In genomic region chr6:75748743-75749538, GRCh38 we compare ENCODE assay signal across 8 cellular contexts. TPM values are rescaled to one million over a fixed set of nuclear protein-coding genes. Genes with fewer than 3 reads are reported as not detected.
A peak's percentile ranks its signal among the peaks of the same experiment; 100 is the strongest.
DNase-seq lines count a peak whose midpoint lies in the region; ATAC-seq, FAIRE-seq and TF ChIP-seq lines count a peak whose summit lies in the region.

MYO6 (plus strand) TSS chr6:75749239; CDS start chr6:75817548, 68,309 bp downstream.

- no peak for TF ChIP-seq CTCF in GM12878 (IDR thresholded peaks at IDR 0.05 in 2 of 3, conservative IDR thresholded peaks at IDR 0.05 in 1 of 3; ENCODE audit: control insufficient read depth in 2 of 3, extremely low read depth in 1 of 3, insufficient read depth in 1 of 3, low read depth in 3 of 3, low read length in 3 of 3)

- H3K27me3 ChIP-seq in HUES6 (ENCODE audit: control insufficient read depth, insufficient read depth, low read length) (no peaks in the 10 kb centered on the region; the same call in 1 of the 2 replicates), GM12878 (replicated peaks in 1 of 2; ENCODE audit: control insufficient read depth in 2 of 2, insufficient read depth in 2 of 2, low read length in 1 of 2) (no peaks in the 10 kb centered on the region), rectal smooth muscle tissue (ENCODE audit: control insufficient read depth, insufficient read depth, low read length) (no peaks in the 10 kb centered on the region)

- no peak for FAIRE-seq in GM12878 (lab: Jason Lieb, UNC)

- H3K4me1 ChIP-seq in HUES6 (ENCODE audit: control insufficient read depth, insufficient read depth, low read length) (no peaks in the 10 kb centered on the region), GM12878 (ENCODE audit: control insufficient read depth, insufficient read depth, low read length) (peaks cover 6% of the 10 kb centered on the region), rectal smooth muscle tissue (ENCODE audit: control insufficient read depth, insufficient read depth, low read length) (peaks cover 2% of the 10 kb centered on the region)

- peak within 1 kb of the TSS; percentile 68; the same call in 1 of the 2 replicates for H3K27ac ChIP-seq in HUES6 (ENCODE audit: low read depth, low read length)
- peak within 1 kb of the TSS; percentile 53 for H3K27ac ChIP-seq in GM12878 (ENCODE audit: control insufficient read depth, insufficient read depth)
- peak within 1 kb of the TSS; percentile 84 for H3K27ac ChIP-seq in rectal smooth muscle tissue (ENCODE audit: low read depth, low read length)

- H3K9ac ChIP-seq in HUES6 (ENCODE audit: low read length) = peak within 1 kb of the TSS; percentile 89
- H3K9ac ChIP-seq in GM12878 (ENCODE audit: control insufficient read depth, insufficient read depth, low read length) = peak within 1 kb of the TSS; percentile 76
- H3K9ac ChIP-seq in rectal smooth muscle tissue (ENCODE audit: low read length) = peak within 1 kb of the TSS; percentile 80

- H3K4me3 ChIP-seq in HUES6 (ENCODE audit: low read depth, low read length) (peak within 1 kb of the TSS; percentile 79), GM12878 (peak within 1 kb of the TSS; percentile 93), rectal smooth muscle tissue (ENCODE audit: low read length) (peak within 1 kb of the TSS; percentile 93)

- RAD21 ChIA-PET in GM12878 (lab: Charles Lee; ENCODE audit: unreplicated experiment) = no interaction called here

- DNase-seq in EH (ENCODE audit: low read depth) = peak; percentile 71
- peak; percentile 59 for DNase-seq in SW480 (ENCODE audit: low spot score)
- no peak for DNase-seq in GM12878 (ENCODE audit: low read depth, low spot score)
- peak; percentile 11 to 90 (median 67) for DNase-seq in hypothalamus (lab: John Stamatoyannopoulos, UW)
- no peak for DNase-seq in foreskin melanocyte

- intact Hi-C loops in GM12878 (cut with micrococcal nuclease; ENCODE audit: unreplicated experiment) = loop anchor here (5.0 kb wide), 2 partner anchors 147 to 467 kb away; partner anchors contain the start of genes SENP6 and TMEM30A

- peak within 1 kb of the TSS; percentile 96 for H2AFZ ChIP-seq in GM12878 (ENCODE audit: control insufficient read depth, low read depth, low read length)

- POLR2A ChIA-PET in GM12878 (lab: Charles Lee) = interaction anchor here (0.5 to 1.3 kb wide), 3 partner anchors 11 to 13 kb away, joined by 3 to 4 read pairs (median 3); no protein-coding TSS in a partner anchor

- H3K79me2 ChIP-seq in GM12878 (ENCODE audit: control insufficient read depth, insufficient read depth, low read length) = no peaks in the 10 kb centered on the region; the same call in 1 of the 2 replicates

- no peak for TF ChIP-seq RAD21 in GM12878 (IDR thresholded peaks at IDR 0.05; ENCODE audit: insufficient read depth, low read depth, low read length)

- ATAC-seq in GM21526 (IDR thresholded peaks at IDR 0.05; ENCODE audit: low FRiP score, unreplicated experiment) = peak; percentile 80
- peak; percentile 81 for ATAC-seq in GM12878

- peak; percentile 85 for TF ChIP-seq POLR2A in GM12878 (IDR thresholded peaks at IDR 0.05; ENCODE audit: low read depth, low read length)

- SMC1A ChIA-PET in GM12878 (lab: Charles Lee; ENCODE audit: uncharacterized antibody, unreplicated experiment) = interaction anchor here (1.2 to 2.9 kb wide), 4 partner anchors 11 to 83 kb away, joined by 3 to 17 read pairs (median 3); no protein-coding TSS in a partner anchor

- no TSS peak for BruUV-seq in GM12878 (replicated peaks; lab: Mats Ljungman, UMichigan)

- no peaks in the 10 kb centered on the region for H3K36me3 ChIP-seq in HUES6 (ENCODE audit: control insufficient read depth, insufficient read depth, low read length)
- no peaks in the 10 kb centered on the region for H3K36me3 ChIP-seq in GM12878 (ENCODE audit: control insufficient read depth in 2 of 2, insufficient read depth in 2 of 2, low read length in 1 of 2)
- no peaks in the 10 kb centered on the region for H3K36me3 ChIP-seq in rectal smooth muscle tissue (ENCODE audit: control insufficient read depth, insufficient read depth, low read length)

- H3K4me2 ChIP-seq in GM12878 (ENCODE audit: control insufficient read depth, insufficient read depth) = peak within 1 kb of the TSS; percentile 94

- CTCF ChIA-PET in GM12878 (lab: Yijun Ruan, JAX) = no interaction called here

- no peaks in the 10 kb centered on the region for H4K20me1 ChIP-seq in GM12878 (ENCODE audit: control insufficient read depth, insufficient read depth)

- in situ Hi-C loops in GM12878 (cut with MboI) = no loop called here

- WGBS in GM12878 (ENCODE audit: insufficient coverage, insufficient replicate concordance, low lambda C conversion rate, missing lambda C conversion rate) = 1% methylated on average over 46 of the region's 97 CpGs

- H3K9me3 ChIP-seq in HUES6 (ENCODE audit: control insufficient read depth, insufficient read depth, low read depth, low read length) (no peaks in the 10 kb centered on the region), GM12878 (replicated peaks; ENCODE audit: control insufficient read depth, insufficient read depth, low read length) (no peaks in the 10 kb centered on the region)

- TF ChIP-seq EP300 in GM12878 (IDR thresholded peaks at IDR 0.05; ENCODE audit: borderline replicate concordance in 1 of 2, control insufficient read depth in 1 of 2, low read depth in 2 of 2, low read length in 2 of 2) = no peak

TF ChIP-seq in GM12878, 131 proteins besides CTCF, POLR2A, EP300 and RAD21 (continues in another document):
- TF ChIP-seq SIX5 (IDR thresholded peaks at IDR 0.05; ENCODE audit: low read depth, low read length, severe bottlenecking) = no peak
- no peak for TF ChIP-seq ZBTB40 (IDR thresholded peaks at IDR 0.05; ENCODE audit: borderline replicate concordance)
- peak; percentile 7; the same call in 1 of the 2 replicates for TF ChIP-seq EED (IDR thresholded peaks at IDR 0.05; ENCODE audit: low read depth)
- TF ChIP-seq RB1 (IDR thresholded peaks at IDR 0.05; ENCODE audit: borderline replicate concordance) = peak; percentile 81; the same call in 1 of the 2 replicates
- TF ChIP-seq TBL1XR1 (IDR thresholded peaks at IDR 0.05; ENCODE audit: low read depth, low read length) = no peak
- TF ChIP-seq CREM (IDR thresholded peaks at IDR 0.05; ENCODE audit: low read depth) = no peak; the same call in none of the 2 replicates
- TF ChIP-seq MLLT1 (IDR thresholded peaks at IDR 0.05) = peak; percentile 0; the same call in 1 of the 2 replicates

RNA-seq across cellular contexts. Expression of gene MYO6, which starts in this region (rescaled TPM):
- total RNA-seq in GM12878 (2013; cell fraction: nucleolus; rRNA removed) = 31.1 and 32.1 TPM in 2 replicates
- total RNA-seq in GM12878 (2014; rRNA removed) (9.7 and 11.6 TPM in 2 replicates), GM12878 (2014; rRNA removed; fragmentation: Illumina TruSeq; extraction: Trizol) (11.3 and 11.6 TPM in 2 replicates), GM12878 (2021) (22.6 and 23.2 TPM in 2 replicates)
- 2.1 TPM for polyA plus RNA-seq in GM12878 (2011; ENCODE audit: low read depth)
- polyA plus RNA-seq in GM12878 (2011; rRNA removed) (30.4 and 48.0 TPM in 2 replicates), GM12878 (2014; fragmentation: Illumina TruSeq; extraction: Trizol) (22.3 and 29.2 TPM in 2 replicates), GM12878 (2014; fragmentation: Nextera tagmentation; extraction: Ambion mirVana) (1 to 10 TPM; 7.9 to 8.0 TPM), GM12878 (2014; rRNA removed) (9.0 and 11.0 TPM in 2 replicates), GM12878 (2016; fragmentation: Nextera tagmentation; extraction: Ambion mirVana) (10 to 100 TPM; 27.7 to 27.9 TPM)
- 14.5 and 17.5 TPM in 2 replicates for polyA plus RNA-seq in GM12878 (2011; cell fraction: cytosol; rRNA removed)
- polyA plus RNA-seq in GM12878 (2011; cell fraction: nucleus; rRNA removed) = 28.1 and 44.5 TPM in 2 replicates
- polyA plus RNA-seq in GM12878 (2012) = 3.1 and 4.0 TPM in 2 replicates
- polyA minus RNA-seq in GM12878 (2011; rRNA and poly(A)+ RNA removed) = 27.5 and 28.5 TPM in 2 replicates
- 12.8 and 16.5 TPM in 2 replicates for polyA minus RNA-seq in GM12878 (2011; cell fraction: cytosol; rRNA and poly(A)+ RNA removed)
- 16.8 and 27.3 TPM in 2 replicates for polyA minus RNA-seq in GM12878 (2011; cell fraction: nucleus; rRNA and poly(A)+ RNA removed)

Comparison
In these comparisons a context has a peak if more than half of its experiments do, and no peak if none do; other contexts are left out.
1. DNase-seq: peak in EH (single experiment), SW480 (single experiment) and hypothalamus (51 of 51); none in GM12878 (single experiment) and foreskin melanocyte (single experiment).
2. Peak in every context shown above with its lines, with median percentiles within 50 percentile points of each other: H3K27ac ChIP-seq, H3K4me3 ChIP-seq and H3K9ac ChIP-seq.